ENCODE assay signal across 28 cellular contexts in genomic region chr5:1073239-1074102, GRCh38. TPM values are rescaled to one million over a fixed set of nuclear protein-coding genes. Genes with fewer than 3 reads are reported as not detected.
DNase-seq lines count a peak whose midpoint lies in the region; ATAC-seq, FAIRE-seq and TF ChIP-seq lines count a peak whose summit lies in the region.
"Had no signal": no experiment of that assay in that cellular context is flagged by ENCODE, and none has a peak within 500 bp of the region (broad histone marks: within the 10 kb centered on the region; RNA-seq: fewer than 3 reads in every experiment).

No MANE protein-coding gene starts in this region.

- H3K4me3 Mint-ChIP-seq in activated naive CD8-positive, alpha-beta T cell treated with anti-CD3 and anti-CD28 coated beads, Interleukin-2, amount 10 ng/mL, durations not matched to agents 7 days and 5 days, result no peak overlapping the region
- H3K4me3 Mint-ChIP-seq in activated naive CD8-positive, alpha-beta T cell treated with anti-CD3 and anti-CD28 coated beads for 36 hours, result no peak overlapping the region
- H3K4me3 Mint-ChIP-seq: activated B cell treated with CpG ODN at 0.5 μM for 24 hours; activated naive CD8-positive, alpha-beta T cell treated with anti-CD3 and anti-CD28 coated beads, Interleukin-2, amount 50 U/mL, for 24 hours; CD4-positive, alpha-beta T cell; type B pancreatic cell had no signal

- no peak for ATAC-seq in activated naive CD8-positive, alpha-beta T cell treated with anti-CD3 and anti-CD28 coated beads, Interleukin-2, amount 10 ng/mL, durations not matched to agents 7 days and 5 days (ENCODE audit: low read depth)
- ATAC-seq in GM21737 (IDR thresholded peaks at IDR 0.05; ENCODE audit: unreplicated experiment) (no peak), HG02763 (IDR thresholded peaks at IDR 0.05; ENCODE audit: unreplicated experiment) (no peak)
- ATAC-seq: activated naive CD8-positive, alpha-beta T cell treated with anti-CD3 and anti-CD28 coated beads, Interleukin-2, amount 50 U/mL, for 24 hours; left lung; psoas muscle had no signal

- H3K9me3 Mint-ChIP-seq in activated naive CD8-positive, alpha-beta T cell treated with anti-CD3 and anti-CD28 coated beads, Interleukin-2, amount 10 ng/mL, durations not matched to agents 7 days and 5 days, result no peaks in the 10 kb centered on the region
- no peaks in the 10 kb centered on the region for H3K9me3 Mint-ChIP-seq in activated naive CD8-positive, alpha-beta T cell treated with anti-CD3 and anti-CD28 coated beads for 36 hours
- H3K9me3 Mint-ChIP-seq: activated B cell treated with CpG ODN at 0.5 μM for 24 hours; activated naive CD8-positive, alpha-beta T cell treated with anti-CD3 and anti-CD28 coated beads, Interleukin-2, amount 50 U/mL, for 24 hours; CD4-positive, alpha-beta T cell; type B pancreatic cell had no signal

- H3K27me3 ChIP-seq in colonic mucosa (no peaks in the 10 kb centered on the region), small intestine (ENCODE audit: control insufficient read depth in 2 of 2, insufficient read depth in 2 of 2, low read length in 2 of 2) (no peaks in the 10 kb centered on the region)
- H3K27me3 ChIP-seq: brain microvascular endothelial cell, left lung, Peyer's patch, SJSA1, stomach had no signal

- H3K9me3 ChIP-seq in colonic mucosa (no peaks in the 10 kb centered on the region), small intestine (ENCODE audit: control insufficient read depth, low read depth) (no peaks in the 10 kb centered on the region)
- H3K9me3 ChIP-seq: HAP-1, left lung, Peyer's patch, psoas muscle, SJSA1, stomach had no signal

- H3K4me1 ChIP-seq in colonic mucosa (no peaks in the 10 kb centered on the region), small intestine (ENCODE audit: control insufficient read depth in 2 of 2, insufficient read depth in 1 of 2, low read depth in 1 of 2, low read length in 1 of 2) (no peaks in the 10 kb centered on the region)
- H3K4me1 ChIP-seq: HAP-1, left lung, Peyer's patch, psoas muscle, SJSA1, stomach had no signal

- no peak for TF ChIP-seq CTCF in colonic mucosa (IDR thresholded peaks at IDR 0.05)

- POLR2A ChIA-PET in activated naive CD8-positive, alpha-beta T cell treated with anti-CD3 and anti-CD28 coated beads, Interleukin-2, amount 10 ng/mL, durations not matched to agents 7 days and 5 days (lab: Charles Lee), result no interaction called here

- no peak overlapping the region for H3K4me3 ChIP-seq in colonic mucosa
- no peak overlapping the region for H3K4me3 ChIP-seq in small intestine (ENCODE audit: low read depth in 1 of 2, low read length in 2 of 2)
- H3K4me3 ChIP-seq: coronary artery, HAP-1, left lung, Peyer's patch, psoas muscle, SJSA1, skin epidermis, stomach had no signal

- no peak for DNase-seq in activated naive CD8-positive, alpha-beta T cell treated with anti-CD3 and anti-CD28 coated beads, Interleukin-2, amount 10 ng/mL, durations not matched to agents 7 days and 5 days
- no peak for DNase-seq in activated naive CD8-positive, alpha-beta T cell treated with anti-CD3 and anti-CD28 coated beads for 36 hours
- DNase-seq in NCI-H2171 treated with DMSO at 0.1 percent for 48 hours (lab: John Stamatoyannopoulos, UW), result peak; percentile 96
- peak; percentile 58 for DNase-seq in colonic mucosa
- peak; percentile 33 for DNase-seq in small intestine
- no peak for DNase-seq in midbrain (lab: John Stamatoyannopoulos, UW)
- DNase-seq: activated B cell treated with CpG ODN at 0.5 μM for 24 hours; activated CD8-positive, alpha-beta memory T cell treated with anti-CD3 and anti-CD28 coated beads for 24 hours; activated naive CD8-positive, alpha-beta T cell treated with anti-CD3 and anti-CD28 coated beads, Interleukin-2, amount 50 U/mL, for 24 hours; activated T-cell treated with anti-CD3 and anti-CD28 coated beads, Interleukin-2, amount 50 U/mL, for 48 hours; brain microvascular endothelial cell; CD4-positive, alpha-beta T cell; DMS79 treated with DMSO at 0.1 percent for 48 hours; left lung; NCI-H1436 treated with DMSO at 0.1 percent for 48 hours; NCI-H226; psoas muscle; stimulated activated CD4-positive, alpha-beta T cell treated with anti-CD3 and anti-CD28 coated beads, Interleukin-4, amount 100 ng/mL, for 1 hour; stomach had no signal

- H3K27ac ChIP-seq in colonic mucosa, result no peak overlapping the region
- H3K27ac ChIP-seq in small intestine (ENCODE audit: low read depth in 1 of 2, low read length in 1 of 2), result no peak overlapping the region
- H3K27ac ChIP-seq: brain microvascular endothelial cell, coronary artery, left lung, Peyer's patch, psoas muscle, SJSA1, stomach had no signal

- H3K36me3 Mint-ChIP-seq in activated naive CD8-positive, alpha-beta T cell treated with anti-CD3 and anti-CD28 coated beads, Interleukin-2, amount 10 ng/mL, durations not matched to agents 7 days and 5 days, result peaks cover 2% of the 10 kb centered on the region
- H3K36me3 Mint-ChIP-seq in activated naive CD8-positive, alpha-beta T cell treated with anti-CD3 and anti-CD28 coated beads for 36 hours, result peaks cover 1% of the 10 kb centered on the region
- H3K36me3 Mint-ChIP-seq: type B pancreatic cell had no signal

- no peak for FAIRE-seq in small intestine (lab: Jason Lieb, UNC)
- FAIRE-seq: endometrium had no signal

- peak overlapping the region; percentile 65 for H3K27ac Mint-ChIP-seq in activated naive CD8-positive, alpha-beta T cell treated with anti-CD3 and anti-CD28 coated beads, Interleukin-2, amount 10 ng/mL, durations not matched to agents 7 days and 5 days
- no peak overlapping the region for H3K27ac Mint-ChIP-seq in activated naive CD8-positive, alpha-beta T cell treated with anti-CD3 and anti-CD28 coated beads for 36 hours
- H3K27ac Mint-ChIP-seq: activated B cell treated with CpG ODN at 0.5 μM for 24 hours; activated naive CD8-positive, alpha-beta T cell treated with anti-CD3 and anti-CD28 coated beads, Interleukin-2, amount 50 U/mL, for 24 hours; CD4-positive, alpha-beta T cell; type B pancreatic cell had no signal

- 79 to 88% (median 82%) methylated on average over 45 to 46 of the region's 46 CpGs for WGBS in small intestine, 3 donors

- no peaks in the 10 kb centered on the region for H3K27me3 Mint-ChIP-seq in activated naive CD8-positive, alpha-beta T cell treated with anti-CD3 and anti-CD28 coated beads, Interleukin-2, amount 10 ng/mL, durations not matched to agents 7 days and 5 days
- H3K27me3 Mint-ChIP-seq in activated naive CD8-positive, alpha-beta T cell treated with anti-CD3 and anti-CD28 coated beads for 36 hours, result no peaks in the 10 kb centered on the region
- H3K27me3 Mint-ChIP-seq: activated B cell treated with CpG ODN at 0.5 μM for 24 hours; activated naive CD8-positive, alpha-beta T cell treated with anti-CD3 and anti-CD28 coated beads, Interleukin-2, amount 50 U/mL, for 24 hours; CD4-positive, alpha-beta T cell; type B pancreatic cell had no signal

- H3K36me3 ChIP-seq in colonic mucosa (peaks cover 13% of the 10 kb centered on the region), small intestine (ENCODE audit: control insufficient read depth in 2 of 2, insufficient read depth in 2 of 2, low read length in 2 of 2) (peaks cover 7 to 19% of the 10 kb centered on the region in 2 donors)
- H3K36me3 ChIP-seq: brain microvascular endothelial cell, HAP-1 had no signal

- H3K4me1 Mint-ChIP-seq in activated naive CD8-positive, alpha-beta T cell treated with anti-CD3 and anti-CD28 coated beads, Interleukin-2, amount 10 ng/mL, durations not matched to agents 7 days and 5 days, result no peaks in the 10 kb centered on the region
- no peaks in the 10 kb centered on the region for H3K4me1 Mint-ChIP-seq in activated naive CD8-positive, alpha-beta T cell treated with anti-CD3 and anti-CD28 coated beads for 36 hours
- H3K4me1 Mint-ChIP-seq: activated B cell treated with CpG ODN at 0.5 μM for 24 hours; activated naive CD8-positive, alpha-beta T cell treated with anti-CD3 and anti-CD28 coated beads, Interleukin-2, amount 50 U/mL, for 24 hours had no signal

- intact Hi-C loops in colonic mucosa (cut with DNase I), result no loop called here

- no peak overlapping the region for H3K9ac ChIP-seq in colonic mucosa (ENCODE audit: low read depth in 2 of 2, low read length in 2 of 2)

RNA-seq across cellular contexts. Expression of gene SLC12A7, which starts 38.4 kb away (rescaled TPM):
- total RNA-seq in activated naive CD8-positive, alpha-beta T cell treated with anti-CD3 and anti-CD28 coated beads, Interleukin-2, amount 10 ng/mL, durations not matched to agents 7 days and 5 days, result 10 to 100 TPM; 31.5 to 37.5 TPM
- 10 to 100 TPM; 14.0 to 14.6 TPM for total RNA-seq in activated naive CD8-positive, alpha-beta T cell treated with anti-CD3 and anti-CD28 coated beads for 36 hours
- 10 to 100 TPM; 64.6 to 81.2 TPM for total RNA-seq in colonic mucosa
- 10 to 100 TPM; 32.7 to 49.2 (median 39.8) TPM for polyA plus RNA-seq in small intestine

Comparison
In these comparisons a context has a peak if more than half of its experiments do, and no peak if none do; other contexts are left out.
1. DNase-seq: peak in NCI-H2171 treated with DMSO at 0.1 percent for 48 hours (single experiment), colonic mucosa (single experiment) and small intestine (single experiment); none in activated naive CD8-positive, alpha-beta T cell treated with anti-CD3 and anti-CD28 coated beads, Interleukin-2, amount 10 ng/mL, durations not matched to agents 7 days and 5 days (single experiment), activated naive CD8-positive, alpha-beta T cell treated with anti-CD3 and anti-CD28 coated beads for 36 hours (single experiment) and midbrain (single experiment).